Comparison of ENCODE assay signal across 35 cellular contexts in genomic region chr17:45752246-45752645, GRCh38. TPM values are rescaled to one million over a fixed set of nuclear protein-coding genes. Genes with fewer than 3 reads are reported as not detected.
"Had no signal": no experiment of that assay in that cellular context is flagged by ENCODE, and none has a peak within 500 bp of the region (broad histone marks: within the 10 kb centered on the region; RNA-seq: fewer than 3 reads in every experiment).

No MANE protein-coding gene starts in this region.

- H3K27me3 ChIP-seq: ascending aorta, Peyer's patch had no signal

- H3K36me3 Mint-ChIP-seq: activated naive CD4-positive, alpha-beta T cell treated with anti-CD3 and anti-CD28 coated beads, Interleukin-2, amount 50 U/mL, for 24 hours; activated naive CD8-positive, alpha-beta T cell treated with anti-CD3 and anti-CD28 coated beads, Interleukin-2, amount 10 ng/mL, durations not matched to agents 7 days and 5 days had no signal

- H3K27ac Mint-ChIP-seq: activated CD4-positive, alpha-beta T cell treated with anti-CD3 and anti-CD28 coated beads, Interleukin-2, amount 10 ng/mL, durations not matched to agents 24 days and 14 days; activated CD8-positive, alpha-beta T cell treated with anti-CD3 and anti-CD28 coated beads for 36 hours; activated naive CD4-positive, alpha-beta T cell treated with anti-CD3 and anti-CD28 coated beads, Interleukin-2, amount 50 U/mL, for 24 hours; activated naive CD8-positive, alpha-beta T cell treated with anti-CD3 and anti-CD28 coated beads, Interleukin-2, amount 10 ng/mL, durations not matched to agents 7 days and 5 days; activated T-cell treated with anti-CD3 and anti-CD28 coated beads, Interleukin-2, amount 50 U/mL, for 24 hours; activated T-helper 2 cell treated with anti-CD3 and anti-CD28 coated beads, Interferon-gamma antibody, Interleukin-2, Interleukin-4, amounts not matched to agents 10 μg/mL and 5 μg/mL and 100 μg/mL, durations not matched to agents 14 hours and 24 hours and 36 hours had no signal

- H3K9me3 Mint-ChIP-seq: activated CD4-positive, alpha-beta T cell treated with anti-CD3 and anti-CD28 coated beads, Interleukin-2, amount 10 ng/mL, durations not matched to agents 24 days and 14 days; activated CD8-positive, alpha-beta T cell treated with anti-CD3 and anti-CD28 coated beads for 36 hours; activated naive CD4-positive, alpha-beta T cell treated with anti-CD3 and anti-CD28 coated beads, Interleukin-2, amount 50 U/mL, for 24 hours; activated naive CD8-positive, alpha-beta T cell treated with anti-CD3 and anti-CD28 coated beads, Interleukin-2, amount 10 ng/mL, durations not matched to agents 7 days and 5 days; activated T-cell treated with anti-CD3 and anti-CD28 coated beads, Interleukin-2, amount 50 U/mL, for 24 hours; activated T-helper 2 cell treated with anti-CD3 and anti-CD28 coated beads, Interferon-gamma antibody, Interleukin-2, Interleukin-4, amounts not matched to agents 10 μg/mL and 5 μg/mL and 100 μg/mL, durations not matched to agents 14 hours and 24 hours and 36 hours had no signal

- ATAC-seq: activated CD8-positive, alpha-beta T cell treated with anti-CD3 and anti-CD28 coated beads for 36 hours; PC-3 had no signal

- H3K4me3 Mint-ChIP-seq: activated CD4-positive, alpha-beta T cell treated with anti-CD3 and anti-CD28 coated beads, Interleukin-2, amount 10 ng/mL, durations not matched to agents 24 days and 14 days; activated CD8-positive, alpha-beta T cell treated with anti-CD3 and anti-CD28 coated beads for 36 hours; activated naive CD4-positive, alpha-beta T cell treated with anti-CD3 and anti-CD28 coated beads, Interleukin-2, amount 50 U/mL, for 24 hours; activated naive CD8-positive, alpha-beta T cell treated with anti-CD3 and anti-CD28 coated beads, Interleukin-2, amount 10 ng/mL, durations not matched to agents 7 days and 5 days; activated T-cell treated with anti-CD3 and anti-CD28 coated beads, Interleukin-2, amount 50 U/mL, for 24 hours had no signal

- FAIRE-seq: colon had no signal

- DNase-seq: activated CD4-positive, alpha-beta T cell treated with anti-CD3 and anti-CD28 coated beads, Interleukin-2, amount 10 ng/mL, durations not matched to agents 24 days and 14 days; activated CD4-positive, alpha-beta T cell treated with anti-CD3 and anti-CD28 coated beads, Interleukin-2, amount 50 U/mL, for 4 hours; activated CD8-positive, alpha-beta T cell treated with anti-CD3 and anti-CD28 coated beads for 36 hours; activated gamma-delta T cell; activated naive CD4-positive, alpha-beta T cell treated with Interleukin-2 at 50 U/mL for 16 hours; activated naive CD8-positive, alpha-beta T cell treated with anti-CD3 and anti-CD28 coated beads, Interleukin-2, amount 10 ng/mL, durations not matched to agents 7 days and 5 days; activated T-cell treated with anti-CD3 and anti-CD28 coated beads, Interleukin-2, amount 50 U/mL, for 24 hours; amygdala; caudate nucleus; Kasumi-1; KG1; MG63; NCI-H1092; NCI-H1436 treated with DMSO at 0.1 percent for 48 hours; NCI-H187; NCI-H2029 treated with DMSO at 0.1 percent for 48 hours; NCI-H2107; NCI-H345; NCI-H524 treated with DMSO at 0.1 percent for 48 hours; NCI-H748 treated with DMSO at 0.1 percent for 48 hours; NK-92 treated with Interleukin-12 subunit alpha and Interleukin-12 subunit beta, amount 100 ng/mL, for 24 hours; PC-3; Peyer's patch; RPMI8226; SW 1271; T-helper 1 cell; T-helper 2 cell; T-helper 9 cell; WERI-Rb-1 had no signal

- H3K36me3 ChIP-seq: ascending aorta, MG63, Peyer's patch, WERI-Rb-1 had no signal

- H3K4me3 ChIP-seq: ascending aorta, MG63, Peyer's patch had no signal

- H3K4me1 Mint-ChIP-seq: activated CD4-positive, alpha-beta T cell treated with anti-CD3 and anti-CD28 coated beads, Interleukin-2, amount 10 ng/mL, durations not matched to agents 24 days and 14 days; activated naive CD4-positive, alpha-beta T cell treated with anti-CD3 and anti-CD28 coated beads, Interleukin-2, amount 50 U/mL, for 24 hours; activated naive CD8-positive, alpha-beta T cell treated with anti-CD3 and anti-CD28 coated beads, Interleukin-2, amount 10 ng/mL, durations not matched to agents 7 days and 5 days had no signal

RNA-seq across cellular contexts. Expression of gene CRHR1, which starts 31.9 kb away (rescaled TPM):
- total RNA-seq: activated CD4-positive, alpha-beta T cell treated with anti-CD3 and anti-CD28 coated beads, Interleukin-2, amount 10 ng/mL, durations not matched to agents 24 days and 14 days; activated CD8-positive, alpha-beta memory T cell treated with anti-CD3 and anti-CD28 coated beads for 36 hours; activated CD8-positive, alpha-beta T cell treated with anti-CD3 and anti-CD28 coated beads for 36 hours; activated naive CD8-positive, alpha-beta T cell treated with anti-CD3 and anti-CD28 coated beads, Interleukin-2, amount 10 ng/mL, durations not matched to agents 7 days and 5 days; activated T-helper 2 cell treated with anti-CD3 and anti-CD28 coated beads, Interferon-gamma antibody, Interleukin-2, Interleukin-4, amounts not matched to agents 10 μg/mL and 5 μg/mL and 100 μg/mL, durations not matched to agents 14 hours and 24 hours and 36 hours; ascending aorta; NCI-H460; PC-3 had no signal
